Comparison of ENCODE assay signal across 8 cellular contexts in the genomic region with DNA sequence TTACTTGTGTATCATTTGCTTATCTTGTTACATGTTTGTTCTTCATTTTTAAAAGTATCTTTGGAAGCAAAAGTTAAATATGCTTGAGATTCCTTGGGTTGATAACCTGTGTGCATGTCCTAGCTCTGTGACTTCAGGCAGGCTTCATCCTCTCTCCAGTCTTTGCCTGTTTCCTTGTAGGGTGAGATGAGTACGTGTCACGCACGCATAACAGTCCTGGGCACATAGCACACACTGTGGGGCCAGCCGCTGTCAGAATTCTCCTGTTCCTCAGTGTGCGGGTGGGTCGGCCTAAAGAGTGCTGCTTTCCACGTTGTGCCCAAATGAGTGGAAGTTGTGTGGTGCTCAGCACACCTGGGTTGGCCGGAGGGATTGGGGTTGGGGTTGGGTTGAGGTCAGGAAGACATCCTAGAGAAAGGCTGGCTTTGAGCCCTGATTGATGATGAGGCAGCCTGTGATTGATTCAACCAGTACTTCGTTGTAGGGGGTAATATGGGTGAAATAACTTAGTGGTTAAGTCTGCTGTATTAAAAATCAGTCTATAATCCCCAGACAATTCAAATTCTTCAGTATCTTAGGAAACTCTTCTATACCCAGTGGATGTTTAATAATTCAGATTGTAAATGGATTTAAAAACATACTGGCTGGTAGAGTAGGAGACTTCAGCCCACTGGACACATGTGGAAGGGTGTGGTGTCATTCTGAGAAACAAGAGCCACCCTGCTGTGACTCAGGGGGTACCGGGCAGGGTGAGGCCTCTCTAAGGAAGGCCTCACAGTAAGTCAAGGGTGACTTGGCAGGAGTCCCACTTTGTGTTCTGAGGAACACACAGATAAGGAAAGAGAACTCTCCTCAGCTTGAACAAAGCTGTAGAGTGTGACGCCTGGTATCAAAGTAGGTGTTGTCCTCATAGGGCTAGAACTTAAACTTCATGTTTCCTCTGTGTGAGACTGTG. TPM values are rescaled to one million over a fixed set of nuclear protein-coding genes. Genes with fewer than 3 reads are reported as not detected.
DNase-seq lines count a peak whose midpoint lies in the region; ATAC-seq and TF ChIP-seq lines count a peak whose summit lies in the region.

No MANE protein-coding gene starts in this region.

- no peaks in the 10 kb centered on the region for H3K27me3 Mint-ChIP-seq in MCF 10A (ENCODE audit: insufficient read depth, unreplicated experiment)

- no peak for TF ChIP-seq CTCF in MCF 10A (IDR thresholded peaks at IDR 0.05; ENCODE audit: unreplicated experiment)
- no peak for TF ChIP-seq CTCF in lower lobe of right lung (IDR thresholded peaks at IDR 0.05)

- DNase-seq in activated CD4-positive, alpha-beta T cell treated with anti-CD3 and anti-CD28 coated beads for 4 hours, result peak; percentile 12 to 21
- DNase-seq in activated CD4-positive, alpha-beta T cell treated with anti-CD3 and anti-CD28 coated beads, Interleukin-2, amount 50 U/mL, for 1 hour, result no peak
- peak; percentile 36 for DNase-seq in NCI-H460 (ENCODE audit: extremely low read depth, low read depth)
- DNase-seq in MCF 10A (ENCODE audit: unreplicated experiment), result peak; percentile 93
- peak; percentile 86 for DNase-seq in lower lobe of right lung
- no peak for DNase-seq in putamen (ENCODE audit: low spot score)
- DNase-seq in cerebellum (ENCODE audit: low spot score), result no peak

- H3K4me3 Mint-ChIP-seq in MCF 10A (ENCODE audit: unreplicated experiment), result peak overlapping the region; percentile 32

- H3K36me3 Mint-ChIP-seq in MCF 10A (ENCODE audit: insufficient read depth, unreplicated experiment), result peaks cover 68% of the 10 kb centered on the region

- H3K27ac Mint-ChIP-seq in MCF 10A (ENCODE audit: low read depth, unreplicated experiment), result peak overlapping the region; percentile 91

- intact Hi-C loops in MCF 10A (cut with micrococcal nuclease), result no loop called here
- intact Hi-C loops in lower lobe of right lung (cut with DNase I), result no loop called here

- H3K36me3 ChIP-seq in lower lobe of right lung, result peaks cover 71% of the 10 kb centered on the region
- peaks cover 6 to 41% (median 30%) of the 10 kb centered on the region in 5 donors for H3K36me3 ChIP-seq in subcutaneous abdominal adipose tissue (ENCODE audit: control insufficient read depth in 5 of 5, insufficient read depth in 5 of 5, low read length in 5 of 5)

- TSS peak; percentile 17 for BruUV-seq in MCF 10A (replicated peaks; lab: Mats Ljungman, UMichigan)

- H3K4me1 Mint-ChIP-seq in MCF 10A (ENCODE audit: insufficient read depth, unreplicated experiment), result peaks cover 37% of the 10 kb centered on the region

- H3K4me3 ChIP-seq in lower lobe of right lung (no peak overlapping the region), subcutaneous abdominal adipose tissue (ENCODE audit: low read depth in 1 of 5, low read length in 5 of 5) (peak overlapping the region in 2 of 5 donors; percentile 2 to 37)

- no peaks in the 10 kb centered on the region for H3K9me3 Mint-ChIP-seq in MCF 10A (ENCODE audit: unreplicated experiment)

- no peaks in the 10 kb centered on the region for H3K9me3 ChIP-seq in lower lobe of right lung
- no peaks in the 10 kb centered on the region for H3K9me3 ChIP-seq in subcutaneous abdominal adipose tissue (ENCODE audit: control insufficient read depth in 5 of 5, low read length in 5 of 5)

- POLR2A ChIA-PET in MCF 10A (lab: Yijun Ruan, JAX), result interaction anchor here (0.9 to 1.4 kb wide), 4 partner anchors 8 to 10 kb away, joined by 3 to 6 read pairs (median 4); no protein-coding TSS in a partner anchor

- H3K9ac ChIP-seq in subcutaneous abdominal adipose tissue (ENCODE audit: low read length in 5 of 5), result peak overlapping the region; percentile 16 to 66 (median 62)

- H3K4me1 ChIP-seq in lower lobe of right lung, result peaks cover 78% of the 10 kb centered on the region
- peaks cover 12 to 50% (median 34%) of the 10 kb centered on the region in 5 donors for H3K4me1 ChIP-seq in subcutaneous abdominal adipose tissue (ENCODE audit: control insufficient read depth in 5 of 5, insufficient read depth in 5 of 5, low read length in 5 of 5)

- H3K27ac ChIP-seq in lower lobe of right lung (peak overlapping the region; percentile 81), subcutaneous abdominal adipose tissue (ENCODE audit: low read depth, low read length) (peak overlapping the region; percentile 95)

- peak; percentile 94 to 96 for ATAC-seq in lower lobe of right lung

- H3K27me3 ChIP-seq in lower lobe of right lung (ENCODE audit: low read depth), result no peaks in the 10 kb centered on the region
- no peaks in the 10 kb centered on the region for H3K27me3 ChIP-seq in subcutaneous abdominal adipose tissue (ENCODE audit: control insufficient read depth in 5 of 5, insufficient read depth in 4 of 5, low read length in 5 of 5)

- CTCF ChIA-PET in MCF 10A (lab: Yijun Ruan, JAX), result interaction anchor here (0.5 to 1.5 kb wide), 4 partner anchors 10 to 899 kb away, joined by 3 to 7 read pairs (median 3); no protein-coding TSS in a partner anchor

RNA-seq across cellular contexts. Expression of gene RAC1, which starts 18.7 kb away (rescaled TPM):
- 127 and 143 TPM in 2 replicates for total RNA-seq in NCI-H460 (2014; rRNA removed; shearing (Covaris generic))
- polyA plus RNA-seq in NCI-H460 (2014; cell fraction: nucleus; rRNA removed), result 36.3 and 49.8 TPM in 2 replicates
- total RNA-seq in MCF 10A (2022), result 236 and 278 TPM in 2 replicates
- total RNA-seq in lower lobe of right lung, result 257 TPM
- 41.6 TPM for total RNA-seq in cerebellum

RNA-seq across cellular contexts. Expression of gene FAM220A, which starts 44.2 kb away (rescaled TPM):
- 20.7 and 21.4 TPM in 2 replicates for total RNA-seq in NCI-H460 (2014; rRNA removed; shearing (Covaris generic))
- 11.6 and 13.1 TPM in 2 replicates for polyA plus RNA-seq in NCI-H460 (2014; cell fraction: nucleus; rRNA removed)
- total RNA-seq in MCF 10A (2022), result 25.2 and 25.7 TPM in 2 replicates
- 15.7 TPM for total RNA-seq in lower lobe of right lung
- 28.9 TPM for total RNA-seq in cerebellum

RNA-seq across cellular contexts. Expression of gene DAGLB, which starts 54.8 kb away (rescaled TPM):
- total RNA-seq in NCI-H460 (2014; rRNA removed; shearing (Covaris generic)), result 8.7 and 9.8 TPM in 2 replicates
- 24.5 and 27.7 TPM in 2 replicates for polyA plus RNA-seq in NCI-H460 (2014; cell fraction: nucleus; rRNA removed)
- 28.9 and 29.5 TPM in 2 replicates for total RNA-seq in MCF 10A (2022)
- total RNA-seq in lower lobe of right lung, result 40.6 TPM
- total RNA-seq in cerebellum, result 17.5 TPM

Comparison
In these comparisons a context has a peak if more than half of its experiments do, and no peak if none do; other contexts are left out.
1. DNase-seq: peak in activated CD4-positive, alpha-beta T cell treated with anti-CD3 and anti-CD28 coated beads for 4 hours (2 of 2), NCI-H460 (single experiment), MCF 10A (single experiment) and lower lobe of right lung (single experiment); none in activated CD4-positive, alpha-beta T cell treated with anti-CD3 and anti-CD28 coated beads, Interleukin-2, amount 50 U/mL, for 1 hour (single experiment), putamen (single experiment) and cerebellum (single experiment).